In the genomic region with DNA sequence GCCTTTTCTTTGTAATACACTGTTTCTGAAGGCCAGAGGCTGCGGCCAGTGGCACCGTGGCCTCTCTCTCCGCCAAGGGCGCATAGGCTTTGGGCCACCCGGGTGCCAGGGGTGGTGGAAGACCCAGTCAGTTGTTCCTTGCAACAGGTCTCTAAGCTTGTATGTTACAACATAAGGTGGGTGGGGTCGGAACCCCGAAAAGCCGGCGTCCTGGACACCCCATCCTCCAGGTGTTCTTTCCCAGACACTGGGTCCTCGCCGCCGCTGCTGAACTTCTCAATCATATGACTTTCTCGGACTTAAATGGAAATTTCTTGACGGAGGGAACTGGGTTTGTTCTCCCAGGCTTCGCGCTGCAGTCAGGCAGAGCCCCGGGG, we compare ENCODE assay signal across 9 cellular contexts. TPM values are rescaled to one million over a fixed set of nuclear protein-coding genes. Genes with fewer than 3 reads are reported as not detected.
A peak's percentile ranks its signal among the peaks of the same experiment; 100 is the strongest.
DNase-seq lines count a peak whose midpoint lies in the region; ATAC-seq and TF ChIP-seq lines count a peak whose summit lies in the region.
"Had no signal": no experiment of that assay in that cellular context is flagged by ENCODE, and none has a peak within 500 bp of the region (broad histone marks: within the 10 kb centered on the region; RNA-seq: fewer than 3 reads in every experiment).

No MANE protein-coding gene starts in this region.

- no peak for ATAC-seq in left lung
- no peak for ATAC-seq in GM19324 (IDR thresholded peaks at IDR 0.05; ENCODE audit: low FRiP score, unreplicated experiment)
- no peak for ATAC-seq in left lobe of liver

- peaks cover 5% of the 10 kb centered on the region for H3K36me3 Mint-ChIP-seq in activated naive CD8-positive, alpha-beta T cell

- H3K9me3 ChIP-seq in HUES64 (ENCODE audit: insufficient read depth, low read depth, low read length): no peaks in the 10 kb centered on the region
- no peaks in the 10 kb centered on the region for H3K9me3 ChIP-seq in left lung

- H3K27me3 ChIP-seq in HUES64 (ENCODE audit: insufficient read depth, low read length) (peaks cover 70% of the 10 kb centered on the region), left lung (peaks cover 19 to 34% of the 10 kb centered on the region in 2 donors)

- intact Hi-C loops in left lung (cut with DNase I): loop anchor here in 1 of 2 donors (10.0 kb wide), 1 partner anchor 504 kb away; no protein-coding TSS in a partner anchor

- no peaks in the 10 kb centered on the region for H3K27me3 Mint-ChIP-seq in activated naive CD8-positive, alpha-beta T cell

- H3K27ac Mint-ChIP-seq in activated naive CD8-positive, alpha-beta T cell: peak overlapping the region; percentile 99

- H3K27ac ChIP-seq in HUES64 (ENCODE audit: low read depth, low read length) (no peak overlapping the region), left lung (no peak overlapping the region), substantia nigra (ENCODE audit: low read depth, low read length, poor library complexity, severe bottlenecking) (peak overlapping the region; percentile 19)

- no peaks in the 10 kb centered on the region for H3K36me3 ChIP-seq in HUES64 (ENCODE audit: insufficient read depth, low read length)
- H3K36me3 ChIP-seq in left lung: no peaks in the 10 kb centered on the region

- H3K9me3 Mint-ChIP-seq in activated naive CD8-positive, alpha-beta T cell (ENCODE audit: low read depth): no peaks in the 10 kb centered on the region

- H3K4me1 ChIP-seq in HUES64 (ENCODE audit: insufficient read depth, low read length): peaks cover 14% of the 10 kb centered on the region
- peaks cover 16 to 37% of the 10 kb centered on the region in 2 donors for H3K4me1 ChIP-seq in left lung

- H3K4me3 Mint-ChIP-seq in activated naive CD8-positive, alpha-beta T cell: peak overlapping the region; percentile 95

- DNase-seq in left lung (peak in 1 of 2 donors; percentile 68), substantia nigra (lab: John Stamatoyannopoulos, UW) (peak in 4 of 49 donors; percentile 9 to 46 (median 15)), NCI-H345 treated with DMSO at 0.1 percent for 48 hours (lab: John Stamatoyannopoulos, UW; ENCODE audit: unreplicated experiment) (no peak), left lobe of liver (ENCODE audit: low spot score) (no peak), NOMO-1 treated with dmso at 0.1 percent for 144 hours (lab: John Stamatoyannopoulos, UW; ENCODE audit: unreplicated experiment) (no peak)
- DNase-seq: NCI-H2171 had no signal

- 10% methylated on average over 17 of the region's 17 CpGs for WGBS in HUES64

- TF ChIP-seq CTCF in left lung (IDR thresholded peaks at IDR 0.05): no peak

- H3K4me1 Mint-ChIP-seq in activated naive CD8-positive, alpha-beta T cell (ENCODE audit: low read depth): peaks cover 64% of the 10 kb centered on the region

- H3K4me3 ChIP-seq in HUES64 (ENCODE audit: low read length) (peak overlapping the region; percentile 54), left lung (peak overlapping the region; percentile 36 to 45)

- H3K9ac ChIP-seq in HUES64 (ENCODE audit: low read depth, low read length): no peak overlapping the region

RNA-seq across cellular contexts. Expression of a gene that starts 1.0 kb away (rescaled TPM):
- 0.90 TPM for polyA plus RNA-seq in HUES64 (2013, experiment 1 of 2)
- polyA plus RNA-seq in HUES64 (2013, experiment 2 of 2): 0.57 TPM
- total RNA-seq in left lung: 1 to 10 TPM; 1.7 to 2.3 TPM
- total RNA-seq in left lobe of liver: not detected
